Comparison of ENCODE assay signal across 10 cellular contexts in genomic region chr10:129332476-129332875, GRCh38.
DNase-seq lines count a peak whose midpoint lies in the region; ATAC-seq and TF ChIP-seq lines count a peak whose summit lies in the region.
"Had no signal": no experiment of that assay in that cellular context is flagged by ENCODE, and none has a peak within 500 bp of the region (broad histone marks: within the 10 kb centered on the region; RNA-seq: fewer than 3 reads in every experiment).

No MANE protein-coding gene starts in this region.

- H3K27ac ChIP-seq in breast epithelium, result no peak overlapping the region

- H3K27ac Mint-ChIP-seq in progenitor cell of endocrine pancreas, result no peak overlapping the region

- H3K27me3 ChIP-seq in breast epithelium, result no peaks in the 10 kb centered on the region

- H3K4me1 ChIP-seq in breast epithelium, result no peaks in the 10 kb centered on the region

- DNase-seq in NCI-H82 (lab: John Stamatoyannopoulos, UW) (peak; percentile 33), NCI-H82 treated with DMSO at 0.1 percent for 48 hours (lab: John Stamatoyannopoulos, UW; ENCODE audit: unreplicated experiment) (no peak), LNCaP clone FGC (ENCODE audit: low read depth) (no peak), dermis microvascular lymphatic vessel endothelial cell (ENCODE audit: low read depth in 2 of 2) (peak; percentile 37 to 68), progenitor cell of endocrine pancreas (ENCODE audit: low spot score, unreplicated experiment) (no peak), breast epithelium (ENCODE audit: low spot score in 2 of 2) (no peak)
- DNase-seq: NCI-H187 had no signal

- TF ChIP-seq POLR2A in breast epithelium (IDR thresholded peaks at IDR 0.05), result no peak

- peak; percentile 62 for TF ChIP-seq CTCF in LNCaP clone FGC (IDR thresholded peaks at IDR 0.05; ENCODE audit: control insufficient read depth, extremely low read depth, insufficient read depth)
- TF ChIP-seq CTCF in progenitor cell of endocrine pancreas (IDR thresholded peaks at IDR 0.05; ENCODE audit: unreplicated experiment), result peak; percentile 40
- TF ChIP-seq CTCF in breast epithelium (IDR thresholded peaks at IDR 0.05), result peak in 1 of 3 donors; percentile 15

- H3K4me3 Mint-ChIP-seq in progenitor cell of endocrine pancreas (ENCODE audit: low read depth), result no peak overlapping the region

- no peaks in the 10 kb centered on the region for H3K9me3 ChIP-seq in breast epithelium

- ATAC-seq in GM21737 (IDR thresholded peaks at IDR 0.05; ENCODE audit: unreplicated experiment), result no peak
- no peak for ATAC-seq in GM21515 (IDR thresholded peaks at IDR 0.05; ENCODE audit: unreplicated experiment)
- ATAC-seq: naive thymus-derived CD4-positive, alpha-beta T cell had no signal

- no peaks in the 10 kb centered on the region for H3K36me3 ChIP-seq in breast epithelium

- peaks cover 71% of the 10 kb centered on the region for H3K27me3 Mint-ChIP-seq in progenitor cell of endocrine pancreas

- H3K4me3 ChIP-seq in LNCaP clone FGC (ENCODE audit: low read depth, low read length) (no peak overlapping the region), breast epithelium (no peak overlapping the region)

- H3K36me3 Mint-ChIP-seq in progenitor cell of endocrine pancreas (ENCODE audit: insufficient read depth), result no peaks in the 10 kb centered on the region
- H3K36me3 Mint-ChIP-seq: naive thymus-derived CD4-positive, alpha-beta T cell had no signal

- no peaks in the 10 kb centered on the region for H3K9me3 Mint-ChIP-seq in progenitor cell of endocrine pancreas (ENCODE audit: low read depth)
- H3K9me3 Mint-ChIP-seq: naive thymus-derived CD4-positive, alpha-beta T cell had no signal

- peaks cover 3% of the 10 kb centered on the region for H3K4me1 Mint-ChIP-seq in progenitor cell of endocrine pancreas (ENCODE audit: low read depth)

- intact Hi-C loops in breast epithelium (cut with DNase I; ENCODE audit: low total_unique reads), result no loop called here

Comparison
In these comparisons a context has a peak if more than half of its experiments do, and no peak if none do; other contexts are left out.
1. DNase-seq: peak in NCI-H82 (single experiment) and dermis microvascular lymphatic vessel endothelial cell (2 of 2); none in NCI-H82 treated with DMSO at 0.1 percent for 48 hours (single experiment), LNCaP clone FGC (single experiment), progenitor cell of endocrine pancreas (single experiment) and breast epithelium (0 of 2).